ENCODE assay signal across 1 cellular context in genomic region chr9:15146121-15146820, GRCh38.
TF ChIP-seq lines count a peak whose summit lies in the region.

No MANE protein-coding gene starts in this region.

TF ChIP-seq in WTC11, 78 proteins besides CTCF, POLR2A, EP300 and RAD21 (continued from another document):
- TF ChIP-seq ARID4B (CRISPR knock-in tag; IDR thresholded peaks at IDR 0.05; ENCODE audit: borderline replicate concordance) (no peak), KAT7 (CRISPR knock-in tag; IDR thresholded peaks at IDR 0.05; ENCODE audit: borderline replicate concordance) (no peak), E2F1 (CRISPR knock-in tag; IDR thresholded peaks at IDR 0.05) (no peak), ZBTB21 (CRISPR knock-in tag; IDR thresholded peaks at IDR 0.05; ENCODE audit: borderline replicate concordance) (no peak), CDX4 (CRISPR knock-in tag; IDR thresholded peaks at IDR 0.05; ENCODE audit: borderline replicate concordance) (no peak), IRF2 (CRISPR knock-in tag; IDR thresholded peaks at IDR 0.05; ENCODE audit: borderline replicate concordance, low read depth) (no peak), MYBL2 (CRISPR knock-in tag; IDR thresholded peaks at IDR 0.05) (no peak), MXD4 (CRISPR knock-in tag; IDR thresholded peaks at IDR 0.05; ENCODE audit: borderline replicate concordance) (no peak), EMX1 (CRISPR knock-in tag; IDR thresholded peaks at IDR 0.05) (no peak), FOXP4 (CRISPR knock-in tag; IDR thresholded peaks at IDR 0.05) (no peak), AFF4 (CRISPR knock-in tag; IDR thresholded peaks at IDR 0.05; ENCODE audit: borderline replicate concordance) (no peak), ZNF671 (CRISPR knock-in tag; IDR thresholded peaks at IDR 0.05) (no peak), ZNF138 (CRISPR knock-in tag; conservative IDR thresholded peaks at IDR 0.05) (no peak), PREB (CRISPR knock-in tag; IDR thresholded peaks at IDR 0.05; ENCODE audit: borderline replicate concordance) (no peak), RELA (CRISPR knock-in tag; IDR thresholded peaks at IDR 0.05; ENCODE audit: borderline replicate concordance) (no peak), E2F4 (CRISPR knock-in tag; IDR thresholded peaks at IDR 0.05; ENCODE audit: borderline replicate concordance, low read depth) (no peak), CREB1 (CRISPR knock-in tag; IDR thresholded peaks at IDR 0.05) (no peak)
TF ChIP-seq in WTC11: peak in this region for 0.
